In genomic region chr3:108079877-108080276, GRCh38 we compare ENCODE assay signal across 25 cellular contexts. TPM values are rescaled to one million over a fixed set of nuclear protein-coding genes. Genes with fewer than 3 reads are reported as not detected.
DNase-seq lines count a peak whose midpoint lies in the region; ATAC-seq and TF ChIP-seq lines count a peak whose summit lies in the region.
"Had no signal": no experiment of that assay in that cellular context is flagged by ENCODE, and none has a peak within 500 bp of the region (broad histone marks: within the 10 kb centered on the region; RNA-seq: fewer than 3 reads in every experiment).

No MANE protein-coding gene starts in this region.

- TF ChIP-seq POLR2A in body of pancreas (IDR thresholded peaks at IDR 0.05), result no peak

- peaks cover 67% of the 10 kb centered on the region for H3K4me1 Mint-ChIP-seq in activated naive CD4-positive, alpha-beta T cell treated with anti-CD3 and anti-CD28 coated beads for 36 hours (ENCODE audit: low read depth)
- H3K4me1 Mint-ChIP-seq in IgD-negative memory B cell (peaks cover 43 to 62% (median 54%) of the 10 kb centered on the region in 3 donors), natural killer cell (peaks cover 51 to 52% of the 10 kb centered on the region in 2 donors)
- peaks cover 73% of the 10 kb centered on the region for H3K4me1 Mint-ChIP-seq in activated CD8-positive, alpha-beta T cell treated with anti-CD3 and anti-CD28 coated beads for 36 hours (ENCODE audit: low read depth)

- intact Hi-C loops in activated naive CD4-positive, alpha-beta T cell treated with anti-CD3 and anti-CD28 coated beads for 36 hours (cut with micrococcal nuclease), result loop anchor here (1.0 to 10.0 kb wide), 3 partner anchors 8 to 1905 kb away; no protein-coding TSS in a partner anchor
- intact Hi-C loops in activated CD8-positive, alpha-beta T cell treated with anti-CD3 and anti-CD28 coated beads for 36 hours (cut with micrococcal nuclease), result no loop called here
- intact Hi-C loops in natural killer cell (cut with micrococcal nuclease) (loop anchor here (10.0 kb wide), 1 partner anchor 45 kb away; no protein-coding TSS in a partner anchor), body of pancreas (cut with DNase I) (no loop called here)

- no peaks in the 10 kb centered on the region for H3K4me1 ChIP-seq in body of pancreas
- H3K4me1 ChIP-seq: colonic mucosa had no signal

- ATAC-seq in activated CD8-positive, alpha-beta T cell treated with anti-CD3 and anti-CD28 coated beads for 36 hours, result peak; percentile 72
- ATAC-seq in natural killer cell, result peak; percentile 73 to 76 (median 74)
- ATAC-seq in body of pancreas, result no peak
- ATAC-seq: esophagus mucosa, foreskin keratinocyte, left cardiac atrium, SK-N-SH treated with all-trans-retinoic acid at 6 μM for 48 hours, upper lobe of right lung had no signal

- 85 to 88% methylated on average over 5 of the region's 5 CpGs for WGBS in body of pancreas, 2 donors

- no peaks in the 10 kb centered on the region for H3K9me3 Mint-ChIP-seq in activated naive CD4-positive, alpha-beta T cell treated with anti-CD3 and anti-CD28 coated beads for 36 hours
- H3K9me3 Mint-ChIP-seq in IgD-negative memory B cell, result no peaks in the 10 kb centered on the region
- no peaks in the 10 kb centered on the region for H3K9me3 Mint-ChIP-seq in activated CD8-positive, alpha-beta T cell treated with anti-CD3 and anti-CD28 coated beads for 36 hours
- no peaks in the 10 kb centered on the region for H3K9me3 Mint-ChIP-seq in natural killer cell
- H3K9me3 Mint-ChIP-seq: T-helper 2 cell treated with Interferon-gamma antibody and Interleukin-4, amounts not matched to agents 5 μg/mL and 100 μg/mL, for 36 hours had no signal

- POLR2A ChIA-PET in activated CD8-positive, alpha-beta T cell treated with anti-CD3 and anti-CD28 coated beads for 36 hours (lab: Charles Lee), result interaction anchor here (0.6 to 1.7 kb wide), 5 partner anchors 10 to 45 kb away, joined by 3 to 14 read pairs (median 3); no protein-coding TSS in a partner anchor

- H3K36me3 ChIP-seq in body of pancreas (replicated peaks in 1 of 2; ENCODE audit: insufficient read depth in 1 of 2, low read depth in 2 of 2), result no peaks in the 10 kb centered on the region
- H3K36me3 ChIP-seq: colonic mucosa had no signal

- no peak for DNase-seq in activated naive CD4-positive, alpha-beta T cell treated with anti-CD3 and anti-CD28 coated beads for 36 hours
- no peak for DNase-seq in activated naive CD4-positive, alpha-beta T cell (lab: John Stamatoyannopoulos, UW)
- no peak for DNase-seq in activated CD8-positive, alpha-beta T cell treated with anti-CD3 and anti-CD28 coated beads for 36 hours
- no peak for DNase-seq in natural killer cell
- DNase-seq in body of pancreas, result no peak
- no peak for DNase-seq in coronary artery (ENCODE audit: low spot score)
- DNase-seq in HuH-7.5 (ENCODE audit: low spot score), result no peak
- DNase-seq: amygdala; colonic mucosa; foreskin keratinocyte; left cardiac atrium; mammary epithelial cell; MG63; NCI-H1417 treated with DMSO at 0.1 percent for 48 hours; NCI-H2107; NCI-H524 treated with DMSO at 0.1 percent for 48 hours; nucleus accumbens; RPMI8226; stimulated activated CD8-positive, alpha-beta memory T cell treated with anti-CD3 and anti-CD28 coated beads, Interleukin-4, amount 100 ng/mL, for 48 hours; upper lobe of right lung had no signal

- no peak for TF ChIP-seq CTCF in activated CD8-positive, alpha-beta T cell treated with anti-CD3 and anti-CD28 coated beads for 36 hours (IDR thresholded peaks at IDR 0.05)
- no peak for TF ChIP-seq CTCF in natural killer cell (IDR thresholded peaks at IDR 0.05)
- no peak for TF ChIP-seq CTCF in body of pancreas (IDR thresholded peaks at IDR 0.05)
- no peak for TF ChIP-seq CTCF in coronary artery (IDR thresholded peaks at IDR 0.05)

- H3K4me3 ChIP-seq in body of pancreas, result no peak overlapping the region
- no peak overlapping the region for H3K4me3 ChIP-seq in coronary artery
- H3K4me3 ChIP-seq: colonic mucosa, MG63, upper lobe of right lung had no signal

- CTCF ChIA-PET in activated naive CD4-positive, alpha-beta T cell treated with anti-CD3 and anti-CD28 coated beads for 36 hours (lab: Charles Lee), result interaction anchor here (0.6 to 1.4 kb wide), 5 partner anchors 26 to 145 kb away, joined by 3 to 4 read pairs (median 3); no protein-coding TSS in a partner anchor
- CTCF ChIA-PET in activated CD8-positive, alpha-beta T cell treated with anti-CD3 and anti-CD28 coated beads for 36 hours (lab: Charles Lee), result interaction anchor here (0.8 to 3.0 kb wide), 3 partner anchors 14 to 234 kb away, joined by 3 to 11 read pairs (median 5); no protein-coding TSS in a partner anchor

- H3K4me3 Mint-ChIP-seq in activated naive CD4-positive, alpha-beta T cell treated with anti-CD3 and anti-CD28 coated beads for 36 hours, result no peak overlapping the region
- H3K4me3 Mint-ChIP-seq in IgD-negative memory B cell (peak overlapping the region in 2 of 4 donors; percentile 18 to 72), natural killer cell (peak overlapping the region; percentile 55)
- H3K4me3 Mint-ChIP-seq in activated CD8-positive, alpha-beta T cell treated with anti-CD3 and anti-CD28 coated beads for 36 hours, result peak overlapping the region; percentile 34
- H3K4me3 Mint-ChIP-seq: T-helper 2 cell treated with Interferon-gamma antibody and Interleukin-4, amounts not matched to agents 5 μg/mL and 100 μg/mL, for 36 hours had no signal

- no peaks in the 10 kb centered on the region for H3K27me3 Mint-ChIP-seq in activated naive CD4-positive, alpha-beta T cell treated with anti-CD3 and anti-CD28 coated beads for 36 hours (ENCODE audit: low read depth)
- no peaks in the 10 kb centered on the region for H3K27me3 Mint-ChIP-seq in IgD-negative memory B cell
- H3K27me3 Mint-ChIP-seq in activated CD8-positive, alpha-beta T cell treated with anti-CD3 and anti-CD28 coated beads for 36 hours, result no peaks in the 10 kb centered on the region
- no peaks in the 10 kb centered on the region for H3K27me3 Mint-ChIP-seq in natural killer cell (ENCODE audit: low read depth in 2 of 2)

- H3K27ac Mint-ChIP-seq in activated naive CD4-positive, alpha-beta T cell treated with anti-CD3 and anti-CD28 coated beads for 36 hours, result peak overlapping the region; percentile 2
- peak overlapping the region in 2 of 3 donors; percentile 55 to 81 for H3K27ac Mint-ChIP-seq in IgD-negative memory B cell
- peak overlapping the region; percentile 67 for H3K27ac Mint-ChIP-seq in activated CD8-positive, alpha-beta T cell treated with anti-CD3 and anti-CD28 coated beads for 36 hours
- H3K27ac Mint-ChIP-seq in natural killer cell, result peak overlapping the region in 1 of 2 donors; percentile 90
- H3K27ac Mint-ChIP-seq: T-helper 2 cell treated with Interferon-gamma antibody and Interleukin-4, amounts not matched to agents 5 μg/mL and 100 μg/mL, for 36 hours had no signal

- no peaks in the 10 kb centered on the region for H3K27me3 ChIP-seq in body of pancreas
- H3K27me3 ChIP-seq: colonic mucosa, foreskin keratinocyte, MG63, upper lobe of right lung had no signal

- no peaks in the 10 kb centered on the region for H3K9me3 ChIP-seq in body of pancreas
- H3K9me3 ChIP-seq: colonic mucosa, MG63, upper lobe of right lung had no signal

- H3K27ac ChIP-seq in body of pancreas, result no peak overlapping the region
- H3K27ac ChIP-seq in coronary artery, result no peak overlapping the region
- H3K27ac ChIP-seq: colonic mucosa, foreskin keratinocyte, upper lobe of right lung, VCaP had no signal

- H3K36me3 Mint-ChIP-seq in activated naive CD4-positive, alpha-beta T cell treated with anti-CD3 and anti-CD28 coated beads for 36 hours (ENCODE audit: low read depth), result peaks cover 24% of the 10 kb centered on the region
- peaks cover 7% of the 10 kb centered on the region for H3K36me3 Mint-ChIP-seq in IgD-negative memory B cell
- H3K36me3 Mint-ChIP-seq in activated CD8-positive, alpha-beta T cell treated with anti-CD3 and anti-CD28 coated beads for 36 hours (ENCODE audit: low read depth), result peaks cover 50% of the 10 kb centered on the region
- peaks cover 17% of the 10 kb centered on the region for H3K36me3 Mint-ChIP-seq in natural killer cell

RNA-seq across cellular contexts. Expression of gene CD47, which starts 11.0 kb away (rescaled TPM):
- total RNA-seq in activated naive CD4-positive, alpha-beta T cell treated with anti-CD3 and anti-CD28 coated beads for 36 hours, result 10 to 100 TPM; 60.2 to 63.7 TPM
- polyA plus RNA-seq in IgD-negative memory B cell, result 147 TPM
- 10 to 100 TPM; 88.7 to 91.6 TPM for total RNA-seq in activated CD8-positive, alpha-beta T cell treated with anti-CD3 and anti-CD28 coated beads for 36 hours
- total RNA-seq in natural killer cell (100 to 1,000 TPM; 226 to 236 (median 233) TPM), body of pancreas (10 to 100 TPM; 34.3 to 51.1 TPM)

Comparison
In these comparisons a context has a peak if more than half of its experiments do, and no peak if none do; other contexts are left out.
1. intact Hi-C loops: an anchor here in activated naive CD4-positive, alpha-beta T cell treated with anti-CD3 and anti-CD28 coated beads for 36 hours (1.0 to 10.0 kb wide) and natural killer cell (10.0 kb wide); none called in activated CD8-positive, alpha-beta T cell treated with anti-CD3 and anti-CD28 coated beads for 36 hours and body of pancreas.